Comparison of ENCODE assay signal across 16 cellular contexts in genomic region chrX:18422886-18423285, GRCh38.
"Had no signal": no experiment of that assay in that cellular context is flagged by ENCODE, and none has a peak within 500 bp of the region (broad histone marks: within the 10 kb centered on the region; RNA-seq: fewer than 3 reads in every experiment).

No MANE protein-coding gene starts in this region.

- H3K4me3 Mint-ChIP-seq: activated naive CD4-positive, alpha-beta T cell treated with anti-CD3 and anti-CD28 coated beads, Interleukin-2, amount 10 ng/mL, durations not matched to agents 7 days and 5 days; activated T-helper 17 cell treated with anti-CD3 and anti-CD28 coated beads, Interleukin-2, amount 50 U/mL, for 72 hours; stimulated activated naive CD8-positive, alpha-beta T cell treated with anti-CD3 and anti-CD28 coated beads, Interleukin-15, Interleukin-2, amounts not matched to agents 100 ng/mL and 50 ng/mL, for 24 hours; T-cell had no signal

- H3K4me3 ChIP-seq: adrenal gland, esophagus squamous epithelium, pancreas, testis had no signal

- H3K27ac Mint-ChIP-seq: activated naive CD4-positive, alpha-beta T cell treated with anti-CD3 and anti-CD28 coated beads, Interleukin-2, amount 10 ng/mL, durations not matched to agents 7 days and 5 days; activated T-helper 17 cell treated with anti-CD3 and anti-CD28 coated beads, Interleukin-2, amount 50 U/mL, for 72 hours; stimulated activated naive CD8-positive, alpha-beta T cell treated with anti-CD3 and anti-CD28 coated beads, Interleukin-15, Interleukin-2, amounts not matched to agents 100 ng/mL and 50 ng/mL, for 24 hours; T-cell had no signal

- H3K36me3 ChIP-seq: adrenal gland, esophagus squamous epithelium, pancreas had no signal

- H3K36me3 Mint-ChIP-seq: activated naive CD4-positive, alpha-beta T cell treated with anti-CD3 and anti-CD28 coated beads, Interleukin-2, amount 10 ng/mL, durations not matched to agents 7 days and 5 days; brain; T-cell had no signal

- DNase-seq: activated CD4-positive, alpha-beta T cell treated with anti-CD3 and anti-CD28 coated beads for 48 hours; activated naive CD4-positive, alpha-beta T cell treated with anti-CD3 and anti-CD28 coated beads, Interleukin-2, amount 10 ng/mL, durations not matched to agents 7 days and 5 days; activated T-cell treated with anti-CD3 and anti-CD28 coated beads for 4 hours; adrenal gland; cerebellar nuclear complex; esophagus squamous epithelium; hippocampal formation; pancreas; stimulated activated CD4-positive, alpha-beta T cell treated with anti-CD3 and anti-CD28 coated beads, Interleukin-4, amount 100 ng/mL, for 1 hour; stimulated activated CD8-positive, alpha-beta memory T cell treated with anti-CD3 and anti-CD28 coated beads, Interleukin-4, amount 100 ng/mL, for 48 hours; T-cell; testis; WERI-Rb-1 had no signal

- H3K27me3 Mint-ChIP-seq: activated T-helper 17 cell treated with anti-CD3 and anti-CD28 coated beads, Interleukin-2, amount 50 U/mL, for 72 hours; brain had no signal

- H3K9me3 ChIP-seq: adrenal gland, esophagus squamous epithelium, pancreas, testis had no signal

- H3K27me3 ChIP-seq: adrenal gland, esophagus squamous epithelium, pancreas, testis had no signal

- H3K27ac ChIP-seq: adrenal gland, esophagus squamous epithelium, pancreas, testis, WERI-Rb-1 had no signal

- H3K4me1 ChIP-seq: adrenal gland, pancreas, testis had no signal

- H3K9me3 Mint-ChIP-seq: activated naive CD4-positive, alpha-beta T cell treated with anti-CD3 and anti-CD28 coated beads, Interleukin-2, amount 10 ng/mL, durations not matched to agents 7 days and 5 days; activated T-helper 17 cell treated with anti-CD3 and anti-CD28 coated beads, Interleukin-2, amount 50 U/mL, for 72 hours; stimulated activated naive CD8-positive, alpha-beta T cell treated with anti-CD3 and anti-CD28 coated beads, Interleukin-15, Interleukin-2, amounts not matched to agents 100 ng/mL and 50 ng/mL, for 24 hours; T-cell had no signal

- ATAC-seq: activated T-helper 17 cell treated with anti-CD3 and anti-CD28 coated beads, Interleukin-2, amount 50 U/mL, for 72 hours; pancreas; T-cell had no signal
